In the genomic region with DNA sequence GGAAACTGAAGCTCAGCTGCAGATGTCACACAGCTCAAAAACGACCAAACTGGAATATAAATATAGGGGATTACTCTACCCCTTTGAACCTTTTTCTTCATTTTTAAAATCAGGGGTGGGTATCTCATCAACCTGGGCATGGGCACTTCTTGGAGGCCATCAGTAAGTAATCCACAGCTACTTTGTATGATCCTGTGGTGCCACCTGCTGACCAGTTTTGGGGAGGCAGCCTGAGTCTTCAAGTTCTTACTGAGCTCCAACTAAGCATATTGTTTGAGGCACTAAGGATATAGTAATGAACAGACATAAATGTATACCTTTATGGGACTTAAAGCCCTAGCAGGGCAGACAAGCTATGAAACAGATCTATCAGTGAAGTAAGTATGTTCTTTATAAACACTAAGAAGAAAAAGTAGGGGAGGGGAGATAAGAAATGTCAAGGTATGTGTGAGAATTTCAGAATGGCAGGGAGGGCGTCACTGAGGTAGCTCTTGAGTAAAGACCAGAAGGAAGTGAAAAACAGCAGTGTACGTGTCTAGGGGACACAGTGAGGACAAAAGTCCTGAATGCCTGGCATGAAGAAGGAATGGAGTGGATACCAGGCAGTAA, we compare ENCODE assay signal across 8 cellular contexts. TPM values are rescaled to one million over a fixed set of nuclear protein-coding genes. Genes with fewer than 3 reads are reported as not detected.
A peak's percentile ranks its signal among the peaks of the same experiment; 100 is the strongest.
DNase-seq lines count a peak whose midpoint lies in the region; TF ChIP-seq lines count a peak whose summit lies in the region.

No MANE protein-coding gene starts in this region.

- peak; percentile 58 for DNase-seq in GM10266 (ENCODE audit: extremely low spot score)
- DNase-seq in HL-60 (ENCODE audit: low read depth in 1 of 2, low spot score in 1 of 2), result peak; percentile 21 to 64
- DNase-seq in RPMI8226, result peak; percentile 66
- DNase-seq in activated gamma-delta T cell treated with anti-CD3 and anti-CD28 coated beads, Interleukin-2, amount 50 U/mL, for 16 hours (ENCODE audit: low read depth), result peak; percentile 46
- peak; percentile 76 for DNase-seq in globus pallidus (ENCODE audit: low spot score)
- peak; percentile 58 to 96 (median 86) for DNase-seq in posterior cingulate gyrus
- peak; percentile 77 to 82 for DNase-seq in uterus

- intact Hi-C loops in posterior cingulate gyrus (cut with DNase I), result loop anchor here (1.0 to 2.0 kb wide), 2 partner anchors 67 to 93 kb away; no protein-coding TSS in a partner anchor
- intact Hi-C loops in uterus (cut with DNase I; ENCODE audit: low total_unique reads), result loop anchor here (5.0 to 10.0 kb wide), 2 partner anchors 67 to 95 kb away; no protein-coding TSS in a partner anchor

- H3K36me3 ChIP-seq in uterus, result no peaks in the 10 kb centered on the region

- no peak overlapping the region for H3K4me3 ChIP-seq in HL-60 (replicated peaks; ENCODE audit: insufficient read depth, low read length)
- H3K4me3 ChIP-seq in uterus, result no peak overlapping the region

- H3K27me3 ChIP-seq in HL-60 (ENCODE audit: insufficient read depth, poor library complexity, severe bottlenecking) (no peaks in the 10 kb centered on the region), uterus (no peaks in the 10 kb centered on the region)

- no peak for TF ChIP-seq POLR2A in uterus (IDR thresholded peaks at IDR 0.05)

- no peaks in the 10 kb centered on the region for H3K4me1 ChIP-seq in uterus

- H3K9me3 ChIP-seq in uterus, result no peaks in the 10 kb centered on the region

- peak; percentile 82 for TF ChIP-seq CTCF in 22Rv1 (IDR thresholded peaks at IDR 0.05)
- TF ChIP-seq CTCF in GM10266 (IDR thresholded peaks at IDR 0.05; ENCODE audit: control insufficient read depth, insufficient read depth, low read depth, missing control alignments), result peak; percentile 80
- peak; percentile 70 for TF ChIP-seq CTCF in HL-60 (IDR thresholded peaks at IDR 0.05; ENCODE audit: insufficient read depth, low read length)
- peak; percentile 59 to 83 (median 76) for TF ChIP-seq CTCF in uterus (IDR thresholded peaks at IDR 0.05)

- H3K27ac ChIP-seq in 22Rv1 (no peak overlapping the region), HL-60 (replicated peaks) (no peak overlapping the region), uterus (peak overlapping the region; percentile 51 to 52)

RNA-seq across cellular contexts. Expression of gene TUB, which starts 18.4 kb away (rescaled TPM):
- 10 to 100 TPM; 12.6 to 57.4 (median 37.8) TPM for total RNA-seq in uterus

Comparison
In these comparisons a context has a peak if more than half of its experiments do, and no peak if none do; other contexts are left out.
1. H3K27ac ChIP-seq: peak in uterus (2 of 2); none in 22Rv1 (single experiment) and HL-60 (single experiment).
2. Peak in every context shown above with its lines, with median percentiles within 50 percentile points of each other: CTCF ChIP-seq and DNase-seq.